In the genomic region with DNA sequence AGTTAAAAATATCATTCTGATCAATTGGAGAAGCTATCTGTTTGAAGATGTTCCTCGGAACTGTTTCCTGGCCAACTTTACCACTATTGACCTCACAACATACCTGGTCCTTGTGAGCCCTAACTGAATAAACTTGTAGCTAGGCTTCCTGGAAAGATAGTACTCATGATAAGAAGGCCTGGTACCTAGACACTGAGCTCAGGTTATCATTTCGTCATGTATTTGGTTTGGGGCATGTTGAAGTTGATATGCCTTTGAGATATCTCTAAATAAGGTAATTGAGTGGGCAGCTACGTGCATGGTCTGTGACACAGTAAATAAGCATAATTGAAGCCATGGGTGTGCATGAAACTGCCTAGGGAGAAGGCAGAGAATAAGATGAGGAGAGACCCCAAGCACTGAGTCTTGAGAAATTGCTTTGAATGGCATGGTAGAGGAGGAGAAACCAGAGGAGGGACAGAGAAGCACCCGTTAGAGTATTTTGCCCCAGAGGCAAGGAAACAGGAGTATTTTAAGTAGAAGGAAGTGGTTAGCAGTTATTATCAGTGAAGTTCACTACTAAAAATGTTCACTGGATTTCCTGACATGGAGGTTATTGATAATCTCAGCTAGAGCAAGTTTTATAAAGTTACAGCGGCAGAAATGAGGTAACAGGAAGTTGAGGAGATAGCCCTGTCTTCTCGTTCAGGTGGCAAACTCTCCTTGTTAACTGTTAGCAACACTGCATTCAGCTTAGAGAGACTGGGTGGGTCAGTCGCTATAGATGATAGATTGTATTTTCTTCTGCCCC, we compare ENCODE assay signal across 13 cellular contexts. TPM values are rescaled to one million over a fixed set of nuclear protein-coding genes. Genes with fewer than 3 reads are reported as not detected.
DNase-seq lines count a peak whose midpoint lies in the region; ATAC-seq, FAIRE-seq and TF ChIP-seq lines count a peak whose summit lies in the region.
"Had no signal": no experiment of that assay in that cellular context is flagged by ENCODE, and none has a peak within 500 bp of the region (broad histone marks: within the 10 kb centered on the region; RNA-seq: fewer than 3 reads in every experiment).

No MANE protein-coding gene starts in this region.

- H3K36me3 Mint-ChIP-seq in CD8-positive, alpha-beta T cell, result peaks cover 6% of the 10 kb centered on the region
- no peaks in the 10 kb centered on the region for H3K36me3 Mint-ChIP-seq in endodermal cell (ENCODE audit: low read depth)

- H3K27me3 ChIP-seq in CD8-positive, alpha-beta T cell (ENCODE audit: insufficient read depth, low read length), result no peaks in the 10 kb centered on the region
- H3K27me3 ChIP-seq in OCI-LY3 (ENCODE audit: low read depth, low read length), result no peaks in the 10 kb centered on the region
- no peaks in the 10 kb centered on the region for H3K27me3 ChIP-seq in bronchial epithelial cell (ENCODE audit: control insufficient read depth, insufficient read depth, low read length)
- H3K27me3 ChIP-seq in endodermal cell (ENCODE audit: control insufficient read depth, insufficient read depth, low read length, poor library complexity, severe bottlenecking), result no peaks in the 10 kb centered on the region
- H3K27me3 ChIP-seq: Peyer's patch, uterus had no signal

- H3K79me2 ChIP-seq in OCI-LY3 (ENCODE audit: low read length), result no peaks in the 10 kb centered on the region

- H3K4me1 ChIP-seq in CD8-positive, alpha-beta T cell (ENCODE audit: insufficient read depth, low read length), result peaks cover 15% of the 10 kb centered on the region
- H3K4me1 ChIP-seq in OCI-LY3 (ENCODE audit: low read length) (peaks cover 11% of the 10 kb centered on the region), endodermal cell (ENCODE audit: control insufficient read depth, insufficient read depth, low read length) (no peaks in the 10 kb centered on the region)
- H3K4me1 ChIP-seq: uterus had no signal

- no peaks in the 10 kb centered on the region for H3K9me3 ChIP-seq in CD8-positive, alpha-beta T cell (ENCODE audit: low read length)
- H3K9me3 ChIP-seq in OCI-LY3 (ENCODE audit: insufficient read depth, low read length) (peaks cover 7% of the 10 kb centered on the region; the same call in 1 of the 2 replicates), endodermal cell (ENCODE audit: control insufficient read depth, low read length) (peaks cover 14% of the 10 kb centered on the region)
- H3K9me3 ChIP-seq: Peyer's patch had no signal

- peaks cover 17% of the 10 kb centered on the region for H3K4me1 Mint-ChIP-seq in CD8-positive, alpha-beta T cell (ENCODE audit: low read depth)
- no peaks in the 10 kb centered on the region for H3K4me1 Mint-ChIP-seq in endodermal cell

- no peak overlapping the region for H3K9ac ChIP-seq in OCI-LY3 (ENCODE audit: low read length)
- no peak overlapping the region for H3K9ac ChIP-seq in endodermal cell (ENCODE audit: extremely low read depth, low read length, poor library complexity, severe bottlenecking)

- intact Hi-C loops in CD8-positive, alpha-beta T cell (cut with DNase I, micrococcal nuclease), result no loop called here

- no peaks in the 10 kb centered on the region for H3K36me3 ChIP-seq in CD8-positive, alpha-beta T cell (ENCODE audit: insufficient read depth, low read length)
- H3K36me3 ChIP-seq in OCI-LY3 (replicated peaks; ENCODE audit: low read depth, low read length) (no peaks in the 10 kb centered on the region), bronchial epithelial cell (ENCODE audit: control insufficient read depth, insufficient read depth, low read length) (no peaks in the 10 kb centered on the region), endodermal cell (ENCODE audit: control insufficient read depth, insufficient read depth, low read length) (no peaks in the 10 kb centered on the region)
- H3K36me3 ChIP-seq: Peyer's patch, uterus had no signal

- H3K9me3 Mint-ChIP-seq in CD8-positive, alpha-beta T cell, result peaks cover 11% of the 10 kb centered on the region
- H3K9me3 Mint-ChIP-seq in endodermal cell, result peaks cover 13% of the 10 kb centered on the region

- H3K4me3 Mint-ChIP-seq in CD8-positive, alpha-beta T cell, result peak overlapping the region; percentile 24
- no peak overlapping the region for H3K4me3 Mint-ChIP-seq in endodermal cell

- ATAC-seq in CD8-positive, alpha-beta T cell, result no peak
- peak; percentile 37 for ATAC-seq in GM18867 (IDR thresholded peaks at IDR 0.05; ENCODE audit: unreplicated experiment)

- peak overlapping the region; percentile 2 for H3K4me3 ChIP-seq in CD8-positive, alpha-beta T cell (ENCODE audit: low read depth, low read length)
- peak overlapping the region; percentile 27 for H3K4me3 ChIP-seq in OCI-LY3 (ENCODE audit: low read length)
- no peak overlapping the region for H3K4me3 ChIP-seq in bronchial epithelial cell (ENCODE audit: low read depth, low read length)
- no peak overlapping the region for H3K4me3 ChIP-seq in endodermal cell (ENCODE audit: low read length)
- H3K4me3 ChIP-seq: Peyer's patch, uterus had no signal

- POLR2A ChIA-PET in CD8-positive, alpha-beta T cell (lab: Charles Lee), result interaction anchor here (0.8 to 1.0 kb wide), 2 partner anchors 8 to 16 kb away, joined by 3 to 4 read pairs; no protein-coding TSS in a partner anchor

- WGBS in endodermal cell (ENCODE audit: insufficient coverage in 1 of 2, insufficient read length in 1 of 2), 2 experiments, result 88 to 90% methylated on average over 5 to 7 of the region's 7 CpGs

- CTCF ChIA-PET in CD8-positive, alpha-beta T cell (lab: Charles Lee), result interaction anchor here (1.2 to 1.3 kb wide), 2 partner anchors 266 to 330 kb away, joined by 4 read pairs; no protein-coding TSS in a partner anchor

- H3K27ac Mint-ChIP-seq in CD8-positive, alpha-beta T cell, result peak overlapping the region; percentile 25
- no peak overlapping the region for H3K27ac Mint-ChIP-seq in endodermal cell

- peak overlapping the region; percentile 78 for H2AFZ ChIP-seq in OCI-LY3 (ENCODE audit: low read depth, low read length)

- no peaks in the 10 kb centered on the region for H4K20me1 ChIP-seq in OCI-LY3 (ENCODE audit: insufficient read depth, low read length)

- H3K27ac ChIP-seq in CD8-positive, alpha-beta T cell (ENCODE audit: low read depth, low read length), result no peak overlapping the region
- H3K27ac ChIP-seq in OCI-LY3 (ENCODE audit: low read length) (no peak overlapping the region), endodermal cell (ENCODE audit: low read depth, low read length) (no peak overlapping the region)
- H3K27ac ChIP-seq: Peyer's patch, uterus, VCaP had no signal

- TF ChIP-seq CTCF in CD8-positive, alpha-beta T cell (IDR thresholded peaks at IDR 0.05), result no peak
- no peak for TF ChIP-seq CTCF in OCI-LY3 (IDR thresholded peaks at IDR 0.05; ENCODE audit: low read depth, low read length)
- TF ChIP-seq CTCF in bronchial epithelial cell (IDR thresholded peaks at IDR 0.05; ENCODE audit: insufficient read depth, low read length, severe bottlenecking), result no peak
- TF ChIP-seq CTCF in endodermal cell (conservative IDR thresholded peaks at IDR 0.05), result no peak

- no peaks in the 10 kb centered on the region for H3K27me3 Mint-ChIP-seq in CD8-positive, alpha-beta T cell (ENCODE audit: low read depth)
- H3K27me3 Mint-ChIP-seq in endodermal cell (ENCODE audit: insufficient read depth), result no peaks in the 10 kb centered on the region

- no peak for DNase-seq in CD8-positive, alpha-beta T cell
- no peak for DNase-seq in bronchial epithelial cell (ENCODE audit: low read depth)
- no peak for DNase-seq in DMS53 (lab: John Stamatoyannopoulos, UW)
- no peak for DNase-seq in stimulated activated CD4-positive, alpha-beta T cell treated with anti-CD3 and anti-CD28 coated beads, Interleukin-2, amount 100 ng/mL, for 24 hours
- no peak for DNase-seq in NCI-H345 treated with DMSO at 0.1 percent for 48 hours (lab: John Stamatoyannopoulos, UW; ENCODE audit: unreplicated experiment)
- no peak for DNase-seq in endodermal cell
- DNase-seq: NCI-H2081 treated with DMSO at 0.1 percent for 48 hours, Peyer's patch, uterus had no signal

- FAIRE-seq in bronchial epithelial cell (lab: Jason Lieb, UNC), result peak; percentile 23
- FAIRE-seq: islet of Langerhans had no signal

- peak overlapping the region; percentile 38 for H3K4me2 ChIP-seq in OCI-LY3 (ENCODE audit: low read length)

RNA-seq across cellular contexts. Expression of a gene that starts 55.6 kb away (rescaled TPM):
- total RNA-seq in CD8-positive, alpha-beta T cell, result not detected
- total RNA-seq in bronchial epithelial cell, result not detected in 2 replicates
- 1 to 10 TPM in 1 of 2 donors, under 1 TPM in 1; 0.33 to 1.4 TPM for total RNA-seq in endodermal cell
- polyA plus RNA-seq in endodermal cell (2013, experiment 1 of 2), result 0.21 TPM
- not detected for polyA plus RNA-seq in endodermal cell (2013, experiment 2 of 2)

Comparison
In these comparisons a context has a peak if more than half of its experiments do, and no peak if none do; other contexts are left out.
1. H3K4me3 ChIP-seq: peak in CD8-positive, alpha-beta T cell (single experiment) and OCI-LY3 (single experiment); none in bronchial epithelial cell (single experiment) and endodermal cell (single experiment).